Comparison of ENCODE assay signal across 16 cellular contexts in the genomic region with DNA sequence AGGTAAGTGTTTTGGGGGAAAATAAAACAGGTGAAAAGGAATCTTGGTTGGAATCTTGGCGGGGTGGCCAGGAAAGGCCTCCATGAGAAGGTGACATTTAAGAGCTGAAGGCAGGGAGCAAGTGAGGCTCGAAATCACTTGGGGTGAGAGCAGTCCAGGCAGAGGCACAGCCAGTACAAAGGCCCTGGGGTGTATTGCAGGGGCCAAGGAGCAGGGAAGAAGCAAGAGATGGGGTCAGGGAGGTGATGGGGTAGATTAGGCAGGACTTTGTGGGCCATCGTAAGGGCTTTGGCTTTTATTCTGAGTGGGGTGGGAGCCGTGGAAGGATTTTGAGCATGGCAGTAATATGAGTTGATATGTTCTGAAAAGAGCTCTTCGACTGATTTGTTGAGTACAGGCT.
DNase-seq lines count a peak whose midpoint lies in the region; TF ChIP-seq lines count a peak whose summit lies in the region.
"Had no signal": no experiment of that assay in that cellular context is flagged by ENCODE, and none has a peak within 500 bp of the region (broad histone marks: within the 10 kb centered on the region; RNA-seq: fewer than 3 reads in every experiment).

No MANE protein-coding gene starts in this region.

- H2BK5ac ChIP-seq in neuronal stem cell (ENCODE audit: low read length), result no peak overlapping the region

- intact Hi-C loops in activated T-helper 1 cell treated with anti-CD3 and anti-CD28 coated beads, Interleukin-12 subunit alpha, Interleukin-12 subunit beta, Interleukin-2, Interleukin-4 antibody, amounts not matched to agents 30 ng/mL and 10 ng/mL and 1 ng/mL, durations not matched to agents 14 hours and 24 hours and 36 hours (cut with micrococcal nuclease), result no loop called here

- TF ChIP-seq POLR2A in tibial nerve (IDR thresholded peaks at IDR 0.05), result no peak

- no peak overlapping the region for H3K27ac Mint-ChIP-seq in activated T-helper 1 cell treated with anti-CD3 and anti-CD28 coated beads, Interleukin-12 subunit alpha, Interleukin-12 subunit beta, Interleukin-2, Interleukin-4 antibody, amounts not matched to agents 30 ng/mL and 10 ng/mL and 1 ng/mL, durations not matched to agents 14 hours and 24 hours and 36 hours
- H3K27ac Mint-ChIP-seq: CD4-positive, alpha-beta memory T cell had no signal

- H3K36me3 ChIP-seq in HEK293 (ENCODE audit: control insufficient read depth in 2 of 2, insufficient read depth in 1 of 2, low read length in 2 of 2) (no peaks in the 10 kb centered on the region), neuronal stem cell (replicated peaks in 1 of 2; ENCODE audit: control insufficient read depth in 2 of 2, insufficient read depth in 2 of 2, low read length in 2 of 2) (no peaks in the 10 kb centered on the region), tibial nerve (no peaks in the 10 kb centered on the region)

- H3K14ac ChIP-seq in neuronal stem cell (ENCODE audit: low read length), result no peak overlapping the region

- no peak overlapping the region for H3K4me2 ChIP-seq in neuronal stem cell (ENCODE audit: insufficient read depth, low read length, poor library complexity, severe bottlenecking)

- no peaks in the 10 kb centered on the region for H3K27me3 ChIP-seq in neuronal stem cell (ENCODE audit: control insufficient read depth in 3 of 3, insufficient read depth in 3 of 3, low read depth in 1 of 3, low read length in 3 of 3)
- H3K27me3 ChIP-seq in tibial nerve, result no peaks in the 10 kb centered on the region

- H3K4ac ChIP-seq in neuronal stem cell (ENCODE audit: low read length), result no peak overlapping the region

- H3K27me3 Mint-ChIP-seq in activated T-helper 1 cell treated with anti-CD3 and anti-CD28 coated beads, Interleukin-12 subunit alpha, Interleukin-12 subunit beta, Interleukin-2, Interleukin-4 antibody, amounts not matched to agents 30 ng/mL and 10 ng/mL and 1 ng/mL, durations not matched to agents 14 hours and 24 hours and 36 hours (ENCODE audit: insufficient read depth), result no peaks in the 10 kb centered on the region
- H3K27me3 Mint-ChIP-seq: CD4-positive, alpha-beta memory T cell had no signal

- no peak overlapping the region for H2BK12ac ChIP-seq in neuronal stem cell (ENCODE audit: low read length)

- no peaks in the 10 kb centered on the region for H3K36me3 Mint-ChIP-seq in activated T-helper 1 cell treated with anti-CD3 and anti-CD28 coated beads, Interleukin-12 subunit alpha, Interleukin-12 subunit beta, Interleukin-2, Interleukin-4 antibody, amounts not matched to agents 30 ng/mL and 10 ng/mL and 1 ng/mL, durations not matched to agents 14 hours and 24 hours and 36 hours (ENCODE audit: low read depth)
- H3K36me3 Mint-ChIP-seq: CD4-positive, alpha-beta memory T cell had no signal

- H3K18ac ChIP-seq in neuronal stem cell (ENCODE audit: low read length), result peak overlapping the region; percentile 54

- peaks cover 13% of the 10 kb centered on the region for H3K9me3 Mint-ChIP-seq in activated T-helper 1 cell treated with anti-CD3 and anti-CD28 coated beads, Interleukin-12 subunit alpha, Interleukin-12 subunit beta, Interleukin-2, Interleukin-4 antibody, amounts not matched to agents 30 ng/mL and 10 ng/mL and 1 ng/mL, durations not matched to agents 14 hours and 24 hours and 36 hours

- no peak overlapping the region for H4K8ac ChIP-seq in neuronal stem cell (ENCODE audit: low read depth, low read length)

- no peak overlapping the region for H2AFZ ChIP-seq in neuronal stem cell (ENCODE audit: low read length)
- H2AFZ ChIP-seq: GM23248 had no signal

- no peak overlapping the region for H2BK120ac ChIP-seq in neuronal stem cell (ENCODE audit: low read depth, low read length)

- no peak overlapping the region for H2AK5ac ChIP-seq in neuronal stem cell (ENCODE audit: low read depth, low read length)

- H3K4me3 ChIP-seq in HEK293 (ENCODE audit: low read depth, low read length), result no peak overlapping the region
- no peak overlapping the region for H3K4me3 ChIP-seq in neuronal stem cell (ENCODE audit: low read length in 2 of 2)
- H3K4me3 ChIP-seq in tibial nerve, result no peak overlapping the region
- H3K4me3 ChIP-seq: GM23248 had no signal

- no peaks in the 10 kb centered on the region for H3K9me3 ChIP-seq in HEK293 (ENCODE audit: control insufficient read depth, insufficient read depth, low read depth, low read length)
- H3K9me3 ChIP-seq in neuronal stem cell (replicated peaks in 1 of 2; ENCODE audit: control insufficient read depth in 2 of 2, insufficient read depth in 1 of 2, low read depth in 1 of 2, low read length in 2 of 2), result peaks cover 2 to 14% of the 10 kb centered on the region in 2 donors
- peaks cover 0 to 9% (median 2%) of the 10 kb centered on the region in 4 donors for H3K9me3 ChIP-seq in tibial nerve

- TF ChIP-seq CTCF in HEK293 (tag by site-specific recombination; IDR thresholded peaks at IDR 0.05) (no peak), tibial nerve (IDR thresholded peaks at IDR 0.05) (no peak)

- H3K9ac ChIP-seq in neuronal stem cell (ENCODE audit: low read depth, low read length, poor library complexity), result no peak overlapping the region
- H3K9ac ChIP-seq: GM23248 had no signal

- no peaks in the 10 kb centered on the region for H3K4me1 Mint-ChIP-seq in activated T-helper 1 cell treated with anti-CD3 and anti-CD28 coated beads, Interleukin-12 subunit alpha, Interleukin-12 subunit beta, Interleukin-2, Interleukin-4 antibody, amounts not matched to agents 30 ng/mL and 10 ng/mL and 1 ng/mL, durations not matched to agents 14 hours and 24 hours and 36 hours (ENCODE audit: low read depth)

- no CpG with 5 or more reads among the region's 5 CpGs for WGBS in neuronal stem cell (ENCODE audit: extremely low coverage in 2 of 2, insufficient read length in 2 of 2, insufficient replicate concordance in 1 of 2), 2 donors
- WGBS in tibial nerve, 2 donors, result 87 to 93% methylated on average over 5 of the region's 5 CpGs

- CTCF ChIA-PET in HEK293 (lab: Yijun Ruan, JAX), result interaction anchor here (0.6 to 0.7 kb wide), 2 partner anchors 53 to 172 kb away, joined by 3 to 5 read pairs; no protein-coding TSS in a partner anchor

- peak overlapping the region; percentile 39 for H2BK15ac ChIP-seq in neuronal stem cell (ENCODE audit: low read length)

- no peaks in the 10 kb centered on the region for H3K4me1 ChIP-seq in HEK293 (ENCODE audit: control insufficient read depth, insufficient read depth, low read length)
- peaks cover 1 to 13% of the 10 kb centered on the region in 2 donors for H3K4me1 ChIP-seq in neuronal stem cell (ENCODE audit: control insufficient read depth in 2 of 2, insufficient read depth in 1 of 2, low read depth in 1 of 2, low read length in 2 of 2)
- H3K4me1 ChIP-seq in tibial nerve, result peaks cover 0 to 16% (median 0%) of the 10 kb centered on the region in 4 donors
- H3K4me1 ChIP-seq: Caco-2 had no signal

- H3K79me1 ChIP-seq in neuronal stem cell (ENCODE audit: low read depth, low read length), result no peaks in the 10 kb centered on the region

- TF ChIP-seq EP300 in tibial nerve (IDR thresholded peaks at IDR 0.05), result no peak

- POLR2A ChIA-PET in HEK293 (lab: Yijun Ruan, JAX), result no interaction called here

- peak; percentile 7 for DNase-seq in islet precursor cell
- DNase-seq in neuronal stem cell (ENCODE audit: low spot score), result no peak
- no peak for DNase-seq in COR-L47 (lab: John Stamatoyannopoulos, UW)
- DNase-seq in activated effector memory CD4-positive, alpha-beta T cell treated with Interleukin-2 at 50 U/mL for 16 hours, result no peak
- DNase-seq in activated T-helper 1 cell treated with anti-CD3 and anti-CD28 coated beads, Interleukin-12 subunit alpha, Interleukin-12 subunit beta, Interleukin-2, Interleukin-4 antibody, amounts not matched to agents 30 ng/mL and 10 ng/mL and 1 ng/mL, durations not matched to agents 14 hours and 24 hours and 36 hours (ENCODE audit: low spot score), result no peak
- DNase-seq in tibial nerve (ENCODE audit: low spot score in 2 of 2), result no peak
- DNase-seq: 8988T; C1 segment of cervical spinal cord; Caco-2; CD4-positive, alpha-beta memory T cell; DMS153; DND-41; GM23248; H7; HCEC 1CT had no signal

- no peak overlapping the region for H3K4me3 Mint-ChIP-seq in activated T-helper 1 cell treated with anti-CD3 and anti-CD28 coated beads, Interleukin-12 subunit alpha, Interleukin-12 subunit beta, Interleukin-2, Interleukin-4 antibody, amounts not matched to agents 30 ng/mL and 10 ng/mL and 1 ng/mL, durations not matched to agents 14 hours and 24 hours and 36 hours
- H3K4me3 Mint-ChIP-seq: CD4-positive, alpha-beta memory T cell had no signal

- H3K27ac ChIP-seq in HEK293 (ENCODE audit: extremely low read depth, low read depth, low read length) (no peak overlapping the region), neuronal stem cell (replicated peaks; ENCODE audit: low read length) (no peak overlapping the region), tibial nerve (no peak overlapping the region)
- H3K27ac ChIP-seq: GM23248 had no signal

- no peak overlapping the region for H3K23ac ChIP-seq in neuronal stem cell (ENCODE audit: low read depth, low read length, poor library complexity)

- H4K91ac ChIP-seq in neuronal stem cell (ENCODE audit: low read depth, low read length, poor library complexity), result no peak overlapping the region

TF ChIP-seq in HEK293, 187 proteins besides CTCF, POLR2A, EP300 and RAD21:
- TF ChIP-seq ZNF623 (tag by site-specific recombination; IDR thresholded peaks at IDR 0.05), result peak; percentile 56; the same call in 1 of the 2 replicates
- TF ChIP-seq, protein P1, sequence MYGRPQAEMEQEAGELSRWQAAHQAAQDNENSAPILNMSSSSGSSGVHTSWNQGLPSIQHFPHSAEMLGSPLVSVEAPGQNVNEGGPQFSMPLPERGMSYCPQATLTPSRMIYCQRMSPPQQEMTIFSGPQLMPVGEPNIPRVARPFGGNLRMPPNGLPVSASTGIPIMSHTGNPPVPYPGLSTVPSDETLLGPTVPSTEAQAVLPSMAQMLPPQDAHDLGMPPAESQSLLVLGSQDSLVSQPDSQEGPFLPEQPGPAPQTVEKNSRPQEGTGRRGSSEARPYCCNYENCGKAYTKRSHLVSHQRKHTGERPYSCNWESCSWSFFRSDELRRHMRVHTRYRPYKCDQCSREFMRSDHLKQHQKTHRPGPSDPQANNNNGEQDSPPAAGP (tag by site-specific recombination; IDR thresholded peaks at IDR 0.05), result no peak
TF ChIP-seq in HEK293: peak in this region for 1.
